ENCODE assay signal across 8 cellular contexts in genomic region chr16:4416200-4417032, GRCh38. TPM values are rescaled to one million over a fixed set of nuclear protein-coding genes. Genes with fewer than 3 reads are reported as not detected.
DNase-seq lines count a peak whose midpoint lies in the region; ATAC-seq, FAIRE-seq and TF ChIP-seq lines count a peak whose summit lies in the region.

TSS of gene CORO7 (minus strand) at chr16:4416596. CDS start at chr16:4416518, 78 bp downstream.

- H2AK5ac ChIP-seq in H1 (ENCODE audit: low read depth, low read length) (no peak within 1 kb of the TSS), mesendoderm (ENCODE audit: low read length) (no peak within 1 kb of the TSS)

- ATAC-seq in GM21367 (IDR thresholded peaks at IDR 0.05; ENCODE audit: unreplicated experiment), result peak; percentile 51

- H3K27me3 ChIP-seq in H1 (replicated peaks in 1 of 4; ENCODE audit: control insufficient read depth in 3 of 4, extremely low read depth in 1 of 4, insufficient read depth in 3 of 4, low read length in 3 of 4) (no peaks in the 10 kb centered on the region; a peak in 2 of 7 replicates), mesendoderm (ENCODE audit: insufficient read depth, low read length, poor library complexity) (no peaks in the 10 kb centered on the region)

- H3K4me3 ChIP-seq in H1 (ENCODE audit: extremely low read depth in 1 of 4, insufficient read depth in 2 of 4, low read depth in 3 of 4, low read length in 4 of 4), result peak within 1 kb of the TSS; percentile 53 to 78 (median 64)
- H3K4me3 ChIP-seq in mesendoderm (ENCODE audit: low read length), result peak within 1 kb of the TSS; percentile 70

- 4% methylated on average over 35 of the region's 92 CpGs; no CpG with 5 or more reads in 1 of the 2 experiments for WGBS in H1 (ENCODE audit: extremely low coverage in 1 of 2, insufficient coverage in 1 of 2, insufficient read length in 1 of 2, insufficient replicate concordance in 2 of 2, low coverage in 1 of 2, low lambda C conversion rate in 2 of 2, missing lambda C conversion rate in 1 of 2), 2 experiments
- WGBS in mesendoderm (ENCODE audit: extremely low coverage, insufficient coverage, low lambda C conversion rate), result no CpG with 5 or more reads among the region's 92 CpGs

- H4K91ac ChIP-seq in H1 (replicated peaks; ENCODE audit: insufficient read length, low read length), result no peak within 1 kb of the TSS

- H3K18ac ChIP-seq in H1 (ENCODE audit: extremely low read depth, low read length) (peak within 1 kb of the TSS; percentile 71; the same call in 1 of the 2 replicates), mesendoderm (ENCODE audit: low read length) (peak within 1 kb of the TSS; percentile 78)

- H3K9ac ChIP-seq in H1 (replicated peaks in 1 of 4; ENCODE audit: extremely low read depth in 1 of 4, low read depth in 3 of 4, low read length in 3 of 4) (peak within 1 kb of the TSS in 3 of 4 experiments; percentile 39 to 76 (median 55); a peak in 4 of 7 replicates), mesendoderm (ENCODE audit: low read length) (peak within 1 kb of the TSS; percentile 78)

- POLR2A ChIA-PET in H1 (lab: Charles Lee; ENCODE audit: partially characterized antibody), result interaction anchor here (0.7 to 3.4 kb wide), 10 partner anchors 10 to 152 kb away, joined by 3 to 16 read pairs (median 4); partner anchors contain the start of genes DNAJA3, NMRAL1, PAM16 and VASN

- H3K4me1 ChIP-seq in H1 (replicated peaks in 1 of 4; ENCODE audit: control insufficient read depth in 3 of 4, insufficient read depth in 4 of 4, low read length in 3 of 4), result peaks cover 2 to 11% (median 4%) of the 10 kb centered on the region in 4 experiments; a peak in 5 of 7 replicates
- H3K4me1 ChIP-seq in mesendoderm (ENCODE audit: control insufficient read depth, low read depth, low read length), result no peaks in the 10 kb centered on the region

- H3K36me3 ChIP-seq in H1 (ENCODE audit: control insufficient read depth in 2 of 4, insufficient read depth in 4 of 4, low read length in 3 of 4) (no peaks in the 10 kb centered on the region), mesendoderm (ENCODE audit: control insufficient read depth, insufficient read depth, low read length) (no peaks in the 10 kb centered on the region)

- H4K8ac ChIP-seq in H1 (ENCODE audit: extremely low read depth, insufficient read depth, low read length) (peak within 1 kb of the TSS; percentile 53), mesendoderm (ENCODE audit: low read depth, low read length) (no peak within 1 kb of the TSS)

- H2BK120ac ChIP-seq in H1 (replicated peaks; ENCODE audit: low read depth, low read length) (no peak within 1 kb of the TSS), mesendoderm (ENCODE audit: low read depth, low read length) (no peak within 1 kb of the TSS)

- peaks cover 9% of the 10 kb centered on the region; the same call in 1 of the 2 replicates for H3K23me2 ChIP-seq in H1 (ENCODE audit: low read depth, low read length)

- H2BK20ac ChIP-seq in H1 (ENCODE audit: low read length), result no peak within 1 kb of the TSS

- CTCF ChIA-PET in H1 (lab: Charles Lee; ENCODE audit: partially characterized antibody), result interaction anchor here (0.6 to 12.0 kb wide), 6 partner anchors 13 to 84 kb away, joined by 3 to 134 read pairs (median 3); no protein-coding TSS in a partner anchor

- TF ChIP-seq CTCF in H1 (IDR thresholded peaks at IDR 0.05; ENCODE audit: control extremely low read depth in 1 of 3, insufficient read depth in 1 of 3, low read depth in 1 of 3, low read length in 3 of 3), result no peak

- peak; percentile 91 for DNase-seq in COLO829 (ENCODE audit: low spot score)
- peak in 75 of 76 experiments; percentile 21 to 97 (median 90) for DNase-seq in HUDEP-2 (lab: John Stamatoyannopoulos, UW; ENCODE audit: unreplicated experiment in 76 of 76)
- peak; percentile 95 for DNase-seq in NOMO-1 treated with DMSO at 0.1 percent for 48 hours (lab: John Stamatoyannopoulos, UW; ENCODE audit: unreplicated experiment)
- DNase-seq in activated CD8-positive, alpha-beta memory T cell treated with anti-CD3 and anti-CD28 coated beads for 48 hours (ENCODE audit: low read depth in 2 of 3, low spot score in 2 of 3), result peak; percentile 92 to 94 (median 94)
- DNase-seq in H1 (ENCODE audit: low read depth in 1 of 2, low spot score in 2 of 2), result peak in 1 of 2 experiments; percentile 97
- peak; percentile 85 for DNase-seq in mesendoderm
- peak; percentile 99 for DNase-seq in stimulated activated CD8-positive, alpha-beta memory T cell treated with anti-CD3 and anti-CD28 coated beads, Interleukin-12 subunit alpha, Interleukin-12 subunit beta, amount 100 ng/mL, for 4 hours (ENCODE audit: low read depth)

- H3K9me3 ChIP-seq in H1 (ENCODE audit: insufficient read depth in 2 of 2, low read depth in 1 of 2, low read length in 1 of 2), result no peaks in the 10 kb centered on the region

- H2BK15ac ChIP-seq in H1 (ENCODE audit: low read length) (no peak within 1 kb of the TSS), mesendoderm (replicated peaks; ENCODE audit: low read depth) (no peak within 1 kb of the TSS)

- no peak within 1 kb of the TSS for H3K4ac ChIP-seq in H1 (replicated peaks; ENCODE audit: insufficient read length, low read depth, low read length)
- no peak within 1 kb of the TSS for H3K4ac ChIP-seq in mesendoderm (ENCODE audit: low read depth, low read length)

- H2BK12ac ChIP-seq in H1 (ENCODE audit: low read depth, low read length), result 0 out of 2 replicates have a peak within 1 kb of the TSS, but pooled peaks have one; percentile 60

- H3K79me2 ChIP-seq in H1 (ENCODE audit: control insufficient read depth in 1 of 2, insufficient read depth in 2 of 2, low read length in 2 of 2) (no peaks in the 10 kb centered on the region), mesendoderm (ENCODE audit: control insufficient read depth, insufficient read depth, low read length) (no peaks in the 10 kb centered on the region)

- H2AFZ ChIP-seq in H1 (ENCODE audit: low read length), result peak within 1 kb of the TSS; percentile 9; the same call in 1 of the 2 replicates

- no peak within 1 kb of the TSS for H3K14ac ChIP-seq in H1 (ENCODE audit: insufficient read length)

- no peak within 1 kb of the TSS for H4K5ac ChIP-seq in H1 (ENCODE audit: insufficient read length, low read depth, low read length)
- H4K5ac ChIP-seq in mesendoderm (ENCODE audit: low read length), result no peak within 1 kb of the TSS

- H3K27ac ChIP-seq in H1 (ENCODE audit: low read depth, low read length) (no peak within 1 kb of the TSS), mesendoderm (ENCODE audit: low read depth, low read length) (no peak within 1 kb of the TSS)

- H2BK5ac ChIP-seq in H1 (ENCODE audit: low read depth, low read length) (no peak within 1 kb of the TSS), mesendoderm (ENCODE audit: low read length) (no peak within 1 kb of the TSS)

- no peak for TF ChIP-seq RAD21 in H1 (IDR thresholded peaks at IDR 0.05 in 1 of 2, conservative IDR thresholded peaks at IDR 0.05 in 1 of 2; ENCODE audit: low read depth in 2 of 2, low read length in 2 of 2)

- peaks cover 0 to 10% of the 10 kb centered on the region in 2 experiments for H4K20me1 ChIP-seq in H1 (replicated peaks in 1 of 2; ENCODE audit: control insufficient read depth in 1 of 2, insufficient read depth in 2 of 2, low read length in 2 of 2)

- no peak for FAIRE-seq in H1 (lab: Jason Lieb, UNC)

- H3K4me2 ChIP-seq in H1 (ENCODE audit: insufficient read depth in 1 of 2, low read depth in 2 of 2, low read length in 2 of 2) (peak within 1 kb of the TSS; percentile 74 to 81), mesendoderm (ENCODE audit: low read length) (peak within 1 kb of the TSS; percentile 99)

- H3K56ac ChIP-seq in H1 (replicated peaks; ENCODE audit: insufficient read length, low read depth, low read length) (peak within 1 kb of the TSS; percentile 46), mesendoderm (ENCODE audit: low read length) (peak within 1 kb of the TSS; percentile 88)

- peak in 1 of 2 experiments; percentile 24; a peak in 1 of 3 replicates for TF ChIP-seq POLR2A in H1 (IDR thresholded peaks at IDR 0.05; ENCODE audit: control extremely low read depth in 1 of 2, low read depth in 2 of 2, low read length in 2 of 2)

- no peak for TF ChIP-seq EP300 in H1 (IDR thresholded peaks at IDR 0.05; ENCODE audit: borderline replicate concordance in 1 of 2, low read depth in 2 of 2, low read length in 2 of 2)

- H3K23ac ChIP-seq in H1 (ENCODE audit: insufficient read length) (no peak within 1 kb of the TSS), mesendoderm (ENCODE audit: low read length) (no peak within 1 kb of the TSS)

- 0 out of 2 replicates have a peak, but pooled peaks cover 3% of the 10 kb centered on the region for H3K79me1 ChIP-seq in H1 (ENCODE audit: low read depth, low read length)
- H3K79me1 ChIP-seq in mesendoderm (ENCODE audit: low read length), result peaks cover 4% of the 10 kb centered on the region

TF ChIP-seq in H1, 55 proteins besides CTCF, POLR2A, EP300 and RAD21 (continues in another document):
- TF ChIP-seq, protein P1, sequence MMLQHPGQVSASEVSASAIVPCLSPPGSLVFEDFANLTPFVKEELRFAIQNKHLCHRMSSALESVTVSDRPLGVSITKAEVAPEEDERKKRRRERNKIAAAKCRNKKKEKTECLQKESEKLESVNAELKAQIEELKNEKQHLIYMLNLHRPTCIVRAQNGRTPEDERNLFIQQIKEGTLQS (IDR thresholded peaks at IDR 0.05; ENCODE audit: insufficient read depth, low read depth, low read length), result peak; percentile 68; the same call in 1 of the 2 replicates
- no peak for TF ChIP-seq SP2 (IDR thresholded peaks at IDR 0.05; ENCODE audit: low read length)
- TF ChIP-seq, protein P2, sequence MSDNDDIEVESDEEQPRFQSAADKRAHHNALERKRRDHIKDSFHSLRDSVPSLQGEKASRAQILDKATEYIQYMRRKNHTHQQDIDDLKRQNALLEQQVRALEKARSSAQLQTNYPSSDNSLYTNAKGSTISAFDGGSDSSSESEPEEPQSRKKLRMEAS (IDR thresholded peaks at IDR 0.05), result peak; percentile 64
- peak in 1 of 2 experiments; percentile 78; a peak in 1 of 4 replicates for TF ChIP-seq HDAC2 (IDR thresholded peaks at IDR 0.05; ENCODE audit: borderline replicate concordance in 1 of 2, low read depth in 2 of 2, low read length in 2 of 2)

RNA-seq across cellular contexts. Expression of gene CORO7, which starts in this region (rescaled TPM):
- 25.8 and 29.8 TPM in 2 replicates for total RNA-seq in H1 (2021; fragmentation: NEBNext Ultra II Directional; extraction: Animal tissue kit (Norgen Biotek cat#: 25700))
- 25.2 and 45.7 TPM in 2 replicates for polyA plus RNA-seq in H1 (2011; rRNA removed)
- polyA plus RNA-seq in H1 (2011; cell fraction: cytosol; rRNA removed), result 17.6 TPM
- polyA plus RNA-seq in H1 (2011; cell fraction: nucleus; rRNA removed), result 150 TPM
- 11.3 to 25.2 TPM (median 22.8 TPM) in 4 replicates for polyA plus RNA-seq in H1 (2012, experiment 1 of 2)
- polyA plus RNA-seq in H1 (2012, experiment 2 of 2), result 17.0 TPM
- polyA plus RNA-seq in H1 (2013, experiment 1 of 2), result 17.4 TPM
- polyA plus RNA-seq in H1 (2013, experiment 2 of 2), result 20.0 TPM
- polyA minus RNA-seq in H1 (2011; rRNA and poly(A)+ RNA removed), result 11.4 and 17.1 TPM in 2 replicates
- polyA minus RNA-seq in H1 (2011; cell fraction: cytosol; rRNA and poly(A)+ RNA removed), result 25.4 TPM
- 43.3 TPM for polyA minus RNA-seq in H1 (2011; cell fraction: nucleus; rRNA and poly(A)+ RNA removed)
- polyA plus RNA-seq in mesendoderm (2013, experiment 1 of 2), result 8.8 TPM
- 9.0 TPM for polyA plus RNA-seq in mesendoderm (2013, experiment 2 of 2)
